Comparison of ENCODE assay signal across 42 cellular contexts in genomic region chr19:50447053-50447452, GRCh38. TPM values are rescaled to one million over a fixed set of nuclear protein-coding genes. Genes with fewer than 3 reads are reported as not detected.
"Had no signal": no experiment of that assay in that cellular context is flagged by ENCODE, and none has a peak within 500 bp of the region (broad histone marks: within the 10 kb centered on the region; RNA-seq: fewer than 3 reads in every experiment).

No MANE protein-coding gene starts in this region.

- H3K4me1 Mint-ChIP-seq: activated naive CD4-positive, alpha-beta T cell treated with anti-CD3 and anti-CD28 coated beads, Interleukin-2, amount 50 U/mL, for 24 hours; activated naive CD8-positive, alpha-beta T cell treated with anti-CD3 and anti-CD28 coated beads for 36 hours; activated naive CD8-positive, alpha-beta T cell treated with anti-CD3 and anti-CD28 coated beads, Interleukin-2, amount 50 U/mL, for 24 hours; activated T-helper 17 cell treated with anti-CD3 and anti-CD28 coated beads, Interleukin-2, amount 50 U/mL, for 72 hours; brain; central memory CD8-positive, alpha-beta T cell had no signal

- H3K4me3 ChIP-seq: adrenal gland, ascending aorta, body of pancreas, breast epithelium, cardiac muscle cell had no signal

- ATAC-seq: activated naive CD4-positive, alpha-beta T cell treated with anti-CD3 and anti-CD28 coated beads, Interleukin-2, amount 50 U/mL, for 72 hours; activated naive CD8-positive, alpha-beta T cell treated with anti-CD3 and anti-CD28 coated beads, Interleukin-2, amount 50 U/mL, for 24 hours; activated T-cell treated with anti-CD3 and anti-CD28 coated beads, Interleukin-2, amount 50 U/mL, for 4 hours; activated T-cell treated with anti-CD3 and anti-CD28 coated beads, Interleukin-2, amount 50 U/mL, for 72 hours; activated T-helper 17 cell treated with anti-CD3 and anti-CD28 coated beads, Interleukin-2, amount 50 U/mL, for 72 hours; body of pancreas had no signal

- H3K4me3 Mint-ChIP-seq: activated naive CD4-positive, alpha-beta T cell treated with anti-CD3 and anti-CD28 coated beads for 36 hours; activated naive CD4-positive, alpha-beta T cell treated with anti-CD3 and anti-CD28 coated beads, Interleukin-2, amount 10 ng/mL, durations not matched to agents 7 days and 5 days; activated naive CD4-positive, alpha-beta T cell treated with anti-CD3 and anti-CD28 coated beads, Interleukin-2, amount 50 U/mL, for 24 hours; activated naive CD8-positive, alpha-beta T cell; activated naive CD8-positive, alpha-beta T cell treated with anti-CD3 and anti-CD28 coated beads for 36 hours; activated naive CD8-positive, alpha-beta T cell treated with anti-CD3 and anti-CD28 coated beads, Interleukin-2, amount 10 ng/mL, durations not matched to agents 7 days and 5 days; activated naive CD8-positive, alpha-beta T cell treated with anti-CD3 and anti-CD28 coated beads, Interleukin-2, amount 50 U/mL, for 24 hours; activated T-cell treated with anti-CD3 and anti-CD28 coated beads, Interleukin-2, amount 50 U/mL, for 24 hours; activated T-cell treated with anti-CD3 and anti-CD28 coated beads, Interleukin-2, amount 50 U/mL, for 4 hours; activated T-cell treated with anti-CD3 and anti-CD28 coated beads, Interleukin-2, amount 50 U/mL, for 72 hours; activated T-helper 1 cell treated with anti-CD3 and anti-CD28 coated beads, Interleukin-12 subunit alpha, Interleukin-12 subunit beta, Interleukin-2, Interleukin-4 antibody, amounts not matched to agents 30 ng/mL and 10 ng/mL and 1 ng/mL, durations not matched to agents 14 hours and 24 hours and 36 hours; activated T-helper 17 cell treated with anti-CD3 and anti-CD28 coated beads, Interleukin-2, amount 50 U/mL, for 72 hours; brain; central memory CD8-positive, alpha-beta T cell had no signal

- H3K27me3 Mint-ChIP-seq: activated naive CD4-positive, alpha-beta T cell treated with anti-CD3 and anti-CD28 coated beads, Interleukin-2, amount 50 U/mL, for 24 hours had no signal

- H3K36me3 Mint-ChIP-seq: activated naive CD4-positive, alpha-beta T cell treated with anti-CD3 and anti-CD28 coated beads, Interleukin-2, amount 10 ng/mL, durations not matched to agents 7 days and 5 days; activated naive CD4-positive, alpha-beta T cell treated with anti-CD3 and anti-CD28 coated beads, Interleukin-2, amount 50 U/mL, for 24 hours; activated naive CD4-positive, alpha-beta T cell treated with anti-CD3 and anti-CD28 coated beads, Interleukin-2, amount 50 U/mL, for 72 hours; activated naive CD8-positive, alpha-beta T cell; activated naive CD8-positive, alpha-beta T cell treated with anti-CD3 and anti-CD28 coated beads, Interleukin-2, amount 10 ng/mL, durations not matched to agents 7 days and 5 days had no signal

- H3K27me3 ChIP-seq: adrenal gland, ascending aorta, body of pancreas, brain microvascular endothelial cell, cardiac muscle cell had no signal

- H3K27ac ChIP-seq: adrenal gland, ascending aorta, body of pancreas, brain microvascular endothelial cell, breast epithelium, cardiac muscle cell had no signal

- DNase-seq: activated effector memory CD4-positive, alpha-beta T cell treated with anti-CD3 and anti-CD28 coated beads, Interleukin-2, amount 50 U/mL, for 16 hours; activated effector memory CD4-positive, alpha-beta T cell treated with Interleukin-2 at 50 U/mL for 16 hours; activated gamma-delta T cell; activated gamma-delta T cell treated with Interleukin-2 at 50 U/mL for 16 hours; activated naive CD4-positive, alpha-beta T cell; activated naive CD4-positive, alpha-beta T cell treated with anti-CD3 and anti-CD28 coated beads for 36 hours; activated naive CD4-positive, alpha-beta T cell treated with anti-CD3 and anti-CD28 coated beads, Interleukin-2, amount 10 ng/mL, durations not matched to agents 7 days and 5 days; activated naive CD4-positive, alpha-beta T cell treated with anti-CD3 and anti-CD28 coated beads, Interleukin-2, amount 50 U/mL, for 16 hours; activated naive CD4-positive, alpha-beta T cell treated with Interleukin-2 at 50 U/mL for 16 hours; activated naive CD8-positive, alpha-beta T cell treated with anti-CD3 and anti-CD28 coated beads for 36 hours; activated naive CD8-positive, alpha-beta T cell treated with anti-CD3 and anti-CD28 coated beads, Interleukin-2, amount 10 ng/mL, durations not matched to agents 7 days and 5 days; activated naive CD8-positive, alpha-beta T cell treated with anti-CD3 and anti-CD28 coated beads, Interleukin-2, amount 50 U/mL, for 24 hours; activated T-cell treated with anti-CD3 and anti-CD28 coated beads, Interleukin-2, amount 50 U/mL, for 24 hours; activated T-cell treated with anti-CD3 and anti-CD28 coated beads, Interleukin-2, amount 50 U/mL, for 4 hours; activated T-cell treated with anti-CD3 and anti-CD28 coated beads, Interleukin-2, amount 50 U/mL, for 48 hours; activated T-cell treated with anti-CD3 and anti-CD28 coated beads, Interleukin-2, amount 50 U/mL, for 72 hours; adrenal gland; amniotic stem cell; amygdala; anterior cingulate cortex; aorta; body of pancreas; brain microvascular endothelial cell; caudate nucleus; central memory CD4-positive, alpha-beta T cell; cerebellar nuclear complex had no signal

- H3K27ac Mint-ChIP-seq: activated naive CD4-positive, alpha-beta T cell treated with anti-CD3 and anti-CD28 coated beads for 36 hours; activated naive CD4-positive, alpha-beta T cell treated with anti-CD3 and anti-CD28 coated beads, Interleukin-2, amount 10 ng/mL, durations not matched to agents 7 days and 5 days; activated naive CD4-positive, alpha-beta T cell treated with anti-CD3 and anti-CD28 coated beads, Interleukin-2, amount 50 U/mL, for 24 hours; activated naive CD4-positive, alpha-beta T cell treated with anti-CD3 and anti-CD28 coated beads, Interleukin-2, amount 50 U/mL, for 72 hours; activated naive CD8-positive, alpha-beta T cell; activated naive CD8-positive, alpha-beta T cell treated with anti-CD3 and anti-CD28 coated beads for 36 hours; activated naive CD8-positive, alpha-beta T cell treated with anti-CD3 and anti-CD28 coated beads, Interleukin-2, amount 10 ng/mL, durations not matched to agents 7 days and 5 days; activated naive CD8-positive, alpha-beta T cell treated with anti-CD3 and anti-CD28 coated beads, Interleukin-2, amount 50 U/mL, for 24 hours; activated T-cell treated with anti-CD3 and anti-CD28 coated beads, Interleukin-2, amount 50 U/mL, for 24 hours; activated T-cell treated with anti-CD3 and anti-CD28 coated beads, Interleukin-2, amount 50 U/mL, for 72 hours; activated T-helper 1 cell treated with anti-CD3 and anti-CD28 coated beads, Interleukin-12 subunit alpha, Interleukin-12 subunit beta, Interleukin-2, Interleukin-4 antibody, amounts not matched to agents 30 ng/mL and 10 ng/mL and 1 ng/mL, durations not matched to agents 14 hours and 24 hours and 36 hours; activated T-helper 17 cell treated with anti-CD3 and anti-CD28 coated beads, Interleukin-2, amount 50 U/mL, for 72 hours; activated T-helper 2 cell treated with anti-CD3 and anti-CD28 coated beads, Interferon-gamma antibody, Interleukin-2, Interleukin-4, amounts not matched to agents 10 μg/mL and 5 μg/mL and 100 μg/mL, durations not matched to agents 14 hours and 24 hours and 36 hours; brain had no signal

- H3K4me1 ChIP-seq: adrenal gland, ascending aorta, body of pancreas, breast epithelium had no signal

- H3K9me3 ChIP-seq: adrenal gland, body of pancreas, breast epithelium had no signal

- H3K9me3 Mint-ChIP-seq: activated naive CD4-positive, alpha-beta T cell treated with anti-CD3 and anti-CD28 coated beads for 36 hours; activated naive CD4-positive, alpha-beta T cell treated with anti-CD3 and anti-CD28 coated beads, Interleukin-2, amount 10 ng/mL, durations not matched to agents 7 days and 5 days; activated naive CD4-positive, alpha-beta T cell treated with anti-CD3 and anti-CD28 coated beads, Interleukin-2, amount 50 U/mL, for 24 hours; activated naive CD8-positive, alpha-beta T cell treated with anti-CD3 and anti-CD28 coated beads for 36 hours; activated naive CD8-positive, alpha-beta T cell treated with anti-CD3 and anti-CD28 coated beads, Interleukin-2, amount 50 U/mL, for 24 hours; activated T-cell treated with anti-CD3 and anti-CD28 coated beads, Interleukin-2, amount 50 U/mL, for 24 hours; activated T-cell treated with anti-CD3 and anti-CD28 coated beads, Interleukin-2, amount 50 U/mL, for 4 hours; activated T-helper 1 cell treated with anti-CD3 and anti-CD28 coated beads, Interleukin-12 subunit alpha, Interleukin-12 subunit beta, Interleukin-2, Interleukin-4 antibody, amounts not matched to agents 30 ng/mL and 10 ng/mL and 1 ng/mL, durations not matched to agents 14 hours and 24 hours and 36 hours; activated T-helper 17 cell treated with anti-CD3 and anti-CD28 coated beads, Interleukin-2, amount 50 U/mL, for 72 hours; activated T-helper 2 cell treated with anti-CD3 and anti-CD28 coated beads, Interferon-gamma antibody, Interleukin-2, Interleukin-4, amounts not matched to agents 10 μg/mL and 5 μg/mL and 100 μg/mL, durations not matched to agents 14 hours and 24 hours and 36 hours; central memory CD8-positive, alpha-beta T cell had no signal

- H3K36me3 ChIP-seq: adrenal gland, ascending aorta, brain microvascular endothelial cell, breast epithelium, cardiac muscle cell had no signal

RNA-seq across cellular contexts. Expression of gene MYBPC2, which starts 14.4 kb away (rescaled TPM):
- total RNA-seq: aorta, ascending aorta, astrocyte, body of pancreas, bronchial epithelial cell, cardiac septum, chondrocyte had no signal

RNA-seq across cellular contexts. Expression of gene SPIB, which starts 28.3 kb away (rescaled TPM):
- total RNA-seq: ascending aorta, bronchial epithelial cell, cardiac septum, cerebellum, chondrocyte had no signal

RNA-seq across cellular contexts. Expression of gene EMC10, which starts 29.3 kb away (rescaled TPM):
- total RNA-seq: astrocyte had no signal

RNA-seq across cellular contexts. Expression of gene GARIN5A, which starts 29.6 kb away (rescaled TPM):
- total RNA-seq: aorta, ascending aorta, astrocyte had no signal
- polyA plus RNA-seq: aorta had no signal
